33 cellular contexts compared by ENCODE assay signal in genomic region chr3:7720649-7721048, GRCh38.
DNase-seq lines count a peak whose midpoint lies in the region; ATAC-seq and TF ChIP-seq lines count a peak whose summit lies in the region.
"Had no signal": no experiment of that assay in that cellular context is flagged by ENCODE, and none has a peak within 500 bp of the region (broad histone marks: within the 10 kb centered on the region; RNA-seq: fewer than 3 reads in every experiment).

No MANE protein-coding gene starts in this region.

- H3K9me3 ChIP-seq in esophagus muscularis mucosa (no peaks in the 10 kb centered on the region), A673 (ENCODE audit: low read depth, low read length, poor library complexity, severe bottlenecking) (no peaks in the 10 kb centered on the region)
- H3K9me3 ChIP-seq: A549; BE2C; BLaER1; BLaER1 treated with 17β-estradiol and CSF1 and Interleukin-3, amounts not matched to agents 10 nM and 100 nM; Caco-2 had no signal

- peak; percentile 29 for DNase-seq in OCI-M1 (lab: John Stamatoyannopoulos, UW)
- DNase-seq in esophagus muscularis mucosa (ENCODE audit: extremely low spot score): peak; percentile 10
- DNase-seq in omental fat pad (ENCODE audit: low spot score): no peak
- DNase-seq in A673 (ENCODE audit: low spot score): no peak
- DNase-seq: 8988T; ACHN; AML-193; BE2C; C1 segment of cervical spinal cord; Caco-2; Calu3; CD4-positive, alpha-beta memory T cell; CD4-positive, alpha-beta T cell; CD4-positive, CD25-positive, alpha-beta regulatory T cell; CD8-positive, alpha-beta memory T cell; CD8-positive, alpha-beta T cell; COR-L47; DMS 273 treated with DMSO at 0.1 percent for 48 hours; DMS153; DMS53; DMS79; DMS79 treated with DMSO at 0.1 percent for 48 hours; DND-41; EL had no signal

- no peak overlapping the region for H3K27ac Mint-ChIP-seq in activated T-helper 17 cell treated with anti-CD3 and anti-CD28 coated beads, Interleukin-2, amount 50 U/mL, for 72 hours
- H3K27ac Mint-ChIP-seq: B cell; CD14-positive monocyte; CD4-positive, alpha-beta memory T cell; CD4-positive, alpha-beta T cell; CD4-positive, CD25-positive, alpha-beta regulatory T cell; CD8-positive, alpha-beta memory T cell; CD8-positive, alpha-beta T cell had no signal

- no peak for TF ChIP-seq POLR2A in esophagus muscularis mucosa (IDR thresholded peaks at IDR 0.05; ENCODE audit: low read depth)

- H3K9me3 Mint-ChIP-seq in activated T-helper 17 cell treated with anti-CD3 and anti-CD28 coated beads, Interleukin-2, amount 50 U/mL, for 72 hours: no peaks in the 10 kb centered on the region
- H3K9me3 Mint-ChIP-seq: CD4-positive, alpha-beta T cell; CD8-positive, alpha-beta T cell had no signal

- H3K27me3 Mint-ChIP-seq in activated T-helper 17 cell treated with anti-CD3 and anti-CD28 coated beads, Interleukin-2, amount 50 U/mL, for 72 hours: no peaks in the 10 kb centered on the region
- H3K27me3 Mint-ChIP-seq: B cell; CD4-positive, alpha-beta memory T cell; CD4-positive, alpha-beta T cell; CD4-positive, CD25-positive, alpha-beta regulatory T cell; CD8-positive, alpha-beta memory T cell had no signal

- POLR2A ChIA-PET in A673 (lab: Charles Lee; ENCODE audit: low non-redundant PET): no interaction called here

- BruUV-seq in A673 (replicated peaks; lab: Mats Ljungman, UMichigan): no TSS peak

- CTCF ChIA-PET in A673 (lab: Charles Lee): no interaction called here

- H3K27me3 ChIP-seq in esophagus muscularis mucosa (no peaks in the 10 kb centered on the region), A673 (replicated peaks; ENCODE audit: insufficient read depth, low read depth, low read length, poor library complexity) (no peaks in the 10 kb centered on the region)
- H3K27me3 ChIP-seq: BE2C; BLaER1; BLaER1 treated with 17β-estradiol and CSF1 and Interleukin-3, amounts not matched to agents 10 nM and 100 nM had no signal

- no peak overlapping the region for H3K4me3 Mint-ChIP-seq in activated T-helper 17 cell treated with anti-CD3 and anti-CD28 coated beads, Interleukin-2, amount 50 U/mL, for 72 hours
- H3K4me3 Mint-ChIP-seq: B cell; CD14-positive monocyte; CD4-positive, alpha-beta memory T cell; CD4-positive, alpha-beta T cell; CD4-positive, CD25-positive, alpha-beta regulatory T cell; CD8-positive, alpha-beta memory T cell; CD8-positive, alpha-beta T cell had no signal

- no peak overlapping the region for H3K27ac ChIP-seq in esophagus muscularis mucosa (replicated peaks in 1 of 4)
- no peak overlapping the region for H3K27ac ChIP-seq in A673 (ENCODE audit: low read depth, low read length, poor library complexity, severe bottlenecking)
- H3K27ac ChIP-seq: 22Rv1; A549; BLaER1; BLaER1 treated with 17β-estradiol and CSF1 and Interleukin-3, amounts not matched to agents 10 nM and 100 nM; C4-2B had no signal

- H3K36me3 Mint-ChIP-seq in activated T-helper 17 cell treated with anti-CD3 and anti-CD28 coated beads, Interleukin-2, amount 50 U/mL, for 72 hours (ENCODE audit: low read depth): no peaks in the 10 kb centered on the region
- H3K36me3 Mint-ChIP-seq: CD14-positive monocyte; CD4-positive, alpha-beta memory T cell; CD4-positive, CD25-positive, alpha-beta regulatory T cell; CD8-positive, alpha-beta memory T cell; CD8-positive, alpha-beta T cell had no signal

- WGBS in esophagus muscularis mucosa: 90% methylated on average over 1 of the region's 1 CpG

- H3K4me1 Mint-ChIP-seq in activated T-helper 17 cell treated with anti-CD3 and anti-CD28 coated beads, Interleukin-2, amount 50 U/mL, for 72 hours: no peaks in the 10 kb centered on the region
- H3K4me1 Mint-ChIP-seq: B cell; CD14-positive monocyte; CD4-positive, alpha-beta memory T cell; CD4-positive, CD25-positive, alpha-beta regulatory T cell; CD8-positive, alpha-beta memory T cell had no signal

- TF ChIP-seq CTCF in esophagus muscularis mucosa (IDR thresholded peaks at IDR 0.05): no peak
- no peak for TF ChIP-seq CTCF in omental fat pad (IDR thresholded peaks at IDR 0.05)
- TF ChIP-seq CTCF in A673 (conservative IDR thresholded peaks at IDR 0.05; ENCODE audit: low read depth, low read length): no peak

- H3K4me1 ChIP-seq in esophagus muscularis mucosa (no peaks in the 10 kb centered on the region), A673 (ENCODE audit: insufficient read depth, low read length, poor library complexity, severe bottlenecking) (no peaks in the 10 kb centered on the region)
- H3K4me1 ChIP-seq: A549; BE2C; BLaER1; BLaER1 treated with 17β-estradiol and CSF1 and Interleukin-3, amounts not matched to agents 10 nM and 100 nM; Caco-2 had no signal

- intact Hi-C loops in esophagus muscularis mucosa (cut with DNase I) (no loop called here), A673 (cut with micrococcal nuclease; ENCODE audit: unreplicated experiment) (no loop called here)

- ATAC-seq in omental fat pad (ENCODE audit: low FRiP score): peak; percentile 57
- no peak for ATAC-seq in HG03565 (IDR thresholded peaks at IDR 0.05; ENCODE audit: unreplicated experiment)
- no peak for ATAC-seq in activated T-helper 17 cell treated with anti-CD3 and anti-CD28 coated beads, Interleukin-2, amount 50 U/mL, for 72 hours (replicated peaks)
- ATAC-seq: A549; CD8-positive, alpha-beta T cell had no signal

- H3K36me3 ChIP-seq in esophagus muscularis mucosa (no peaks in the 10 kb centered on the region), A673 (ENCODE audit: insufficient read depth, low read length, poor library complexity, severe bottlenecking) (no peaks in the 10 kb centered on the region)
- H3K36me3 ChIP-seq: BE2C; BLaER1; BLaER1 treated with 17β-estradiol and CSF1 and Interleukin-3, amounts not matched to agents 10 nM and 100 nM had no signal

- H3K4me3 ChIP-seq in esophagus muscularis mucosa (no peak overlapping the region), A673 (ENCODE audit: low read depth, low read length, poor library complexity, severe bottlenecking) (no peak overlapping the region)
- H3K4me3 ChIP-seq: A549; BLaER1; BLaER1 treated with 17β-estradiol and CSF1 and Interleukin-3, amounts not matched to agents 10 nM and 100 nM had no signal

- TF ChIP-seq EP300 in esophagus muscularis mucosa (IDR thresholded peaks at IDR 0.05): no peak

Comparison
In these comparisons a context has a peak if more than half of its experiments do, and no peak if none do; other contexts are left out.
1. DNase-seq: peak in OCI-M1 (single experiment) and esophagus muscularis mucosa (single experiment); none in omental fat pad (single experiment) and A673 (single experiment).